ENCODE assay signal across 27 cellular contexts in genomic region chr13:38496956-38497355, GRCh38.
"Had no signal": no experiment of that assay in that cellular context is flagged by ENCODE, and none has a peak within 500 bp of the region (broad histone marks: within the 10 kb centered on the region; RNA-seq: fewer than 3 reads in every experiment).

No MANE protein-coding gene starts in this region.

- H3K27me3 ChIP-seq: ovary, sigmoid colon, stomach, tibial artery, upper lobe of right lung had no signal

- H3K36me3 ChIP-seq: ovary, sigmoid colon, stomach, tibial artery, upper lobe of right lung had no signal

- H3K4me1 ChIP-seq: sigmoid colon, stomach, tibial artery, upper lobe of right lung had no signal

- H3K9me3 ChIP-seq: ovary, sigmoid colon, tibial artery, upper lobe of right lung had no signal

- H3K27ac ChIP-seq: ovary, sigmoid colon, stomach, tibial artery, upper lobe of right lung had no signal

- H3K4me2 ChIP-seq: smooth muscle cell had no signal

- DNase-seq: activated CD4-positive, alpha-beta memory T cell treated with anti-CD3 and anti-CD28 coated beads for 36 hours; activated CD4-positive, alpha-beta T cell treated with anti-CD3 and anti-CD28 coated beads, Interleukin-2, amount 10 ng/mL, durations not matched to agents 24 days and 14 days; activated CD4-positive, CD25-positive, alpha-beta regulatory T cell treated with anti-CD3 and anti-CD28 coated beads, Interleukin-2, amount 50 U/mL, for 72 hours; activated CD8-positive, alpha-beta memory T cell treated with anti-CD3 and anti-CD28 coated beads, Interleukin-2, amount 50 U/mL, for 48 hours; activated gamma-delta T cell; activated naive CD4-positive, alpha-beta T cell treated with anti-CD3 and anti-CD28 coated beads, Interleukin-2, amount 50 U/mL, for 16 hours; activated T-cell treated with anti-CD3 and anti-CD28 coated beads, Interleukin-2, amount 50 U/mL, for 24 hours; amygdala; central memory CD4-positive, alpha-beta T cell; endodermal cell; head of caudate nucleus; hippocampal formation; left cardiac atrium; naive B cell; nephron progenitor cell; ovary; retina; sigmoid colon; stimulated activated CD4-positive, alpha-beta T cell treated with anti-CD3 and anti-CD28 coated beads, Interleukin-1b, Interleukin-23, amount 100 ng/mL, for 48 hours; stimulated activated naive B cell treated with anti-CD40 and anti-IgM and Interleukin-4, amounts not matched to agents 10 μg/mL and 1 μg/mL and 100 μg/mL, for 72 hours; stomach; T-helper 17 cell; T1000; tibial artery; upper lobe of right lung had no signal

- ATAC-seq: esophagus mucosa; left cardiac atrium; stimulated activated naive B cell treated with anti-CD40 and anti-IgM and Interleukin-4, amounts not matched to agents 10 μg/mL and 1 μg/mL and 100 μg/mL, for 72 hours; T-helper 17 cell; upper lobe of right lung had no signal

- H3K4me3 ChIP-seq: ovary, sigmoid colon, smooth muscle cell, stomach, tibial artery, upper lobe of right lung had no signal
